15 cellular contexts compared by ENCODE assay signal in genomic region chr7:91843831-91844230, GRCh38. TPM values are rescaled to one million over a fixed set of nuclear protein-coding genes. Genes with fewer than 3 reads are reported as not detected.
A peak's percentile ranks its signal among the peaks of the same experiment; 100 is the strongest.
DNase-seq lines count a peak whose midpoint lies in the region; ATAC-seq and TF ChIP-seq lines count a peak whose summit lies in the region.
"Had no signal": no experiment of that assay in that cellular context is flagged by ENCODE, and none has a peak within 500 bp of the region (broad histone marks: within the 10 kb centered on the region; RNA-seq: fewer than 3 reads in every experiment).

No MANE protein-coding gene starts in this region.

- POLR2A ChIA-PET in OCI-LY7 (lab: Charles Lee), result interaction anchor here (0.6 to 1.5 kb wide), 8 partner anchors 9 to 750 kb away, joined by 3 to 6 read pairs (median 4); no protein-coding TSS in a partner anchor
- POLR2A ChIA-PET in activated CD4-positive, alpha-beta T cell treated with anti-CD3 and anti-CD28 coated beads, Interleukin-2, amount 10 ng/mL, durations not matched to agents 7 days and 5 days (lab: Charles Lee), result no interaction called here

- H3K27me3 ChIP-seq in left lung, result no peaks in the 10 kb centered on the region
- H3K27me3 ChIP-seq: stomach had no signal

- H3K4me1 ChIP-seq in OCI-LY7 (ENCODE audit: insufficient read depth, low read length, poor library complexity, severe bottlenecking) (peaks cover 10% of the 10 kb centered on the region), left lung (no peaks in the 10 kb centered on the region)
- H3K4me1 ChIP-seq: stomach had no signal

- H3K27ac Mint-ChIP-seq in activated CD4-positive, alpha-beta T cell treated with anti-CD3 and anti-CD28 coated beads, Interleukin-2, amount 10 ng/mL, durations not matched to agents 7 days and 5 days, result no peak overlapping the region
- no peak overlapping the region for H3K27ac Mint-ChIP-seq in activated CD8-positive, alpha-beta memory T cell treated with anti-CD3 and anti-CD28 coated beads, Interleukin-2, amount 10 ng/mL, durations not matched to agents 7 days and 5 days
- H3K27ac Mint-ChIP-seq: activated naive CD8-positive, alpha-beta T cell treated with anti-CD3 and anti-CD28 coated beads for 36 hours; CD4-positive, CD25-positive, alpha-beta regulatory T cell had no signal

- H3K36me3 ChIP-seq in OCI-LY7 (ENCODE audit: insufficient read depth, low read length) (no peaks in the 10 kb centered on the region), left lung (no peaks in the 10 kb centered on the region)
- H3K36me3 ChIP-seq: stomach had no signal

- no peaks in the 10 kb centered on the region for H4K20me1 ChIP-seq in OCI-LY7 (ENCODE audit: insufficient read depth, low read length)

- H3K9me3 Mint-ChIP-seq in activated CD4-positive, alpha-beta T cell treated with anti-CD3 and anti-CD28 coated beads, Interleukin-2, amount 10 ng/mL, durations not matched to agents 7 days and 5 days, result peaks cover 3% of the 10 kb centered on the region
- H3K9me3 Mint-ChIP-seq in activated CD8-positive, alpha-beta memory T cell treated with anti-CD3 and anti-CD28 coated beads, Interleukin-2, amount 10 ng/mL, durations not matched to agents 7 days and 5 days (ENCODE audit: low read depth), result peaks cover 3% of the 10 kb centered on the region

- H3K9me3 ChIP-seq in OCI-LY7 (ENCODE audit: low read length), result peaks cover 5% of the 10 kb centered on the region; the same call in 1 of the 2 replicates
- H3K9me3 ChIP-seq in left lung, result peaks cover 0 to 5% of the 10 kb centered on the region in 2 donors

- intact Hi-C loops in OCI-LY7 (cut with micrococcal nuclease; ENCODE audit: unreplicated experiment), result no loop called here
- intact Hi-C loops in left lung (cut with DNase I), result no loop called here

- H3K4me3 Mint-ChIP-seq in activated CD4-positive, alpha-beta T cell treated with anti-CD3 and anti-CD28 coated beads, Interleukin-2, amount 10 ng/mL, durations not matched to agents 7 days and 5 days, result no peak overlapping the region
- H3K4me3 Mint-ChIP-seq in activated CD8-positive, alpha-beta memory T cell treated with anti-CD3 and anti-CD28 coated beads, Interleukin-2, amount 10 ng/mL, durations not matched to agents 7 days and 5 days, result no peak overlapping the region
- H3K4me3 Mint-ChIP-seq: activated naive CD8-positive, alpha-beta T cell treated with anti-CD3 and anti-CD28 coated beads for 36 hours; CD4-positive, CD25-positive, alpha-beta regulatory T cell had no signal

- BruUV-seq in OCI-LY7 (replicated peaks; lab: Mats Ljungman, UMichigan), result no TSS peak

- peaks cover 3% of the 10 kb centered on the region for H3K36me3 Mint-ChIP-seq in activated CD4-positive, alpha-beta T cell treated with anti-CD3 and anti-CD28 coated beads, Interleukin-2, amount 10 ng/mL, durations not matched to agents 7 days and 5 days (ENCODE audit: low read depth)
- H3K36me3 Mint-ChIP-seq in activated CD8-positive, alpha-beta memory T cell treated with anti-CD3 and anti-CD28 coated beads, Interleukin-2, amount 10 ng/mL, durations not matched to agents 7 days and 5 days, result peaks cover 8% of the 10 kb centered on the region

- no peaks in the 10 kb centered on the region for H3K79me2 ChIP-seq in OCI-LY7 (ENCODE audit: insufficient read depth, low read depth, low read length)

- CTCF ChIA-PET in OCI-LY7 (lab: Charles Lee; ENCODE audit: unreplicated experiment), result no interaction called here
- CTCF ChIA-PET in activated CD4-positive, alpha-beta T cell treated with anti-CD3 and anti-CD28 coated beads, Interleukin-2, amount 10 ng/mL, durations not matched to agents 7 days and 5 days (lab: Charles Lee), result interaction anchor here (0.7 to 1.2 kb wide), 2 partner anchors 15 to 24 kb away, joined by 3 to 4 read pairs; no protein-coding TSS in a partner anchor
- CTCF ChIA-PET in activated CD8-positive, alpha-beta memory T cell treated with anti-CD3 and anti-CD28 coated beads, Interleukin-2, amount 10 ng/mL, durations not matched to agents 7 days and 5 days (lab: Charles Lee), result interaction anchor here (3.5 kb wide), 1 partner anchor 14 kb away, joined by 15 read pairs; no protein-coding TSS in a partner anchor

- TF ChIP-seq CTCF in OCI-LY7 (conservative IDR thresholded peaks at IDR 0.05; ENCODE audit: low read length) (no peak), left lung (IDR thresholded peaks at IDR 0.05) (no peak)

- ATAC-seq in GM18870 (IDR thresholded peaks at IDR 0.05; ENCODE audit: unreplicated experiment) (peak; percentile 88), GM21526 (IDR thresholded peaks at IDR 0.05; ENCODE audit: low FRiP score, unreplicated experiment) (peak; percentile 87), HG03045 (IDR thresholded peaks at IDR 0.05; ENCODE audit: unreplicated experiment) (peak; percentile 64), left lung (no peak)
- ATAC-seq in activated CD8-positive, alpha-beta memory T cell treated with anti-CD3 and anti-CD28 coated beads, Interleukin-2, amount 10 ng/mL, durations not matched to agents 7 days and 5 days, result no peak

- H3K4me2 ChIP-seq in OCI-LY7 (ENCODE audit: low read length), result peak overlapping the region; percentile 35

- H3K27ac ChIP-seq in OCI-LY7 (ENCODE audit: low read depth, low read length, poor library complexity, severe bottlenecking) (no peak overlapping the region), left lung (no peak overlapping the region)
- H3K27ac ChIP-seq: stomach had no signal

- peak overlapping the region; percentile 22 for H3K4me3 ChIP-seq in OCI-LY7 (ENCODE audit: low read depth, low read length, poor library complexity, severe bottlenecking)
- H3K4me3 ChIP-seq in left lung, result no peak overlapping the region
- H3K4me3 ChIP-seq: stomach had no signal

- H3K9me2 ChIP-seq in OCI-LY7 (ENCODE audit: insufficient read depth, low read length), result no peaks in the 10 kb centered on the region

- peak; percentile 23 for DNase-seq in OCI-LY7 (ENCODE audit: low spot score)
- DNase-seq in mesenteric fat pad (ENCODE audit: low spot score), result no peak
- no peak for DNase-seq in activated CD4-positive, alpha-beta T cell treated with anti-CD3 and anti-CD28 coated beads, Interleukin-2, amount 10 ng/mL, durations not matched to agents 7 days and 5 days
- no peak for DNase-seq in left lung
- no peak for DNase-seq in activated CD8-positive, alpha-beta memory T cell treated with anti-CD3 and anti-CD28 coated beads, Interleukin-2, amount 10 ng/mL, durations not matched to agents 7 days and 5 days
- DNase-seq: activated naive CD8-positive, alpha-beta T cell treated with anti-CD3 and anti-CD28 coated beads for 36 hours; CD4-positive, CD25-positive, alpha-beta regulatory T cell; NCI-H226; retina; stimulated activated CD4-positive, alpha-beta T cell treated with anti-CD3 and anti-CD28 coated beads, Interleukin-4, amount 100 ng/mL, for 4 hours; stomach; T-helper 9 cell had no signal

- H2AFZ ChIP-seq in OCI-LY7 (ENCODE audit: low read length), result no peak overlapping the region

- H3K27me3 Mint-ChIP-seq in activated CD4-positive, alpha-beta T cell treated with anti-CD3 and anti-CD28 coated beads, Interleukin-2, amount 10 ng/mL, durations not matched to agents 7 days and 5 days, result no peaks in the 10 kb centered on the region
- no peaks in the 10 kb centered on the region for H3K27me3 Mint-ChIP-seq in activated CD8-positive, alpha-beta memory T cell treated with anti-CD3 and anti-CD28 coated beads, Interleukin-2, amount 10 ng/mL, durations not matched to agents 7 days and 5 days
- H3K27me3 Mint-ChIP-seq: activated naive CD8-positive, alpha-beta T cell treated with anti-CD3 and anti-CD28 coated beads for 36 hours; CD4-positive, CD25-positive, alpha-beta regulatory T cell had no signal

- no peaks in the 10 kb centered on the region for H3K4me1 Mint-ChIP-seq in activated CD4-positive, alpha-beta T cell treated with anti-CD3 and anti-CD28 coated beads, Interleukin-2, amount 10 ng/mL, durations not matched to agents 7 days and 5 days
- no peaks in the 10 kb centered on the region for H3K4me1 Mint-ChIP-seq in activated CD8-positive, alpha-beta memory T cell treated with anti-CD3 and anti-CD28 coated beads, Interleukin-2, amount 10 ng/mL, durations not matched to agents 7 days and 5 days
- H3K4me1 Mint-ChIP-seq: activated naive CD8-positive, alpha-beta T cell treated with anti-CD3 and anti-CD28 coated beads for 36 hours had no signal

RNA-seq across cellular contexts. Expression of gene MTERF1, which starts 36.7 kb away (rescaled TPM):
- total RNA-seq in OCI-LY7 (2014; rRNA removed; shearing (Covaris generic)), result 12.6 and 16.1 TPM in 2 replicates
- 19.7 and 21.4 TPM in 2 replicates for total RNA-seq in OCI-LY7 (2022)
- total RNA-seq in mesenteric fat pad, result 7.7 TPM
- total RNA-seq in activated CD4-positive, alpha-beta T cell treated with anti-CD3 and anti-CD28 coated beads, Interleukin-2, amount 10 ng/mL, durations not matched to agents 7 days and 5 days, result 10 to 100 TPM; 15.9 to 18.4 TPM
- 10 to 100 TPM; 10.8 to 14.5 TPM for total RNA-seq in left lung
- total RNA-seq in activated CD8-positive, alpha-beta memory T cell treated with anti-CD3 and anti-CD28 coated beads, Interleukin-2, amount 10 ng/mL, durations not matched to agents 7 days and 5 days, result 10 to 100 TPM; 14.9 to 17.4 TPM

Comparison
In these comparisons a context has a peak if more than half of its experiments do, and no peak if none do; other contexts are left out.
1. ATAC-seq: peak in GM18870 (single experiment), GM21526 (single experiment) and HG03045 (single experiment); none in left lung (single experiment) and activated CD8-positive, alpha-beta memory T cell treated with anti-CD3 and anti-CD28 coated beads, Interleukin-2, amount 10 ng/mL, durations not matched to agents 7 days and 5 days (single experiment).